Comparison of ENCODE assay signal across 2 cellular contexts in the genomic region with DNA sequence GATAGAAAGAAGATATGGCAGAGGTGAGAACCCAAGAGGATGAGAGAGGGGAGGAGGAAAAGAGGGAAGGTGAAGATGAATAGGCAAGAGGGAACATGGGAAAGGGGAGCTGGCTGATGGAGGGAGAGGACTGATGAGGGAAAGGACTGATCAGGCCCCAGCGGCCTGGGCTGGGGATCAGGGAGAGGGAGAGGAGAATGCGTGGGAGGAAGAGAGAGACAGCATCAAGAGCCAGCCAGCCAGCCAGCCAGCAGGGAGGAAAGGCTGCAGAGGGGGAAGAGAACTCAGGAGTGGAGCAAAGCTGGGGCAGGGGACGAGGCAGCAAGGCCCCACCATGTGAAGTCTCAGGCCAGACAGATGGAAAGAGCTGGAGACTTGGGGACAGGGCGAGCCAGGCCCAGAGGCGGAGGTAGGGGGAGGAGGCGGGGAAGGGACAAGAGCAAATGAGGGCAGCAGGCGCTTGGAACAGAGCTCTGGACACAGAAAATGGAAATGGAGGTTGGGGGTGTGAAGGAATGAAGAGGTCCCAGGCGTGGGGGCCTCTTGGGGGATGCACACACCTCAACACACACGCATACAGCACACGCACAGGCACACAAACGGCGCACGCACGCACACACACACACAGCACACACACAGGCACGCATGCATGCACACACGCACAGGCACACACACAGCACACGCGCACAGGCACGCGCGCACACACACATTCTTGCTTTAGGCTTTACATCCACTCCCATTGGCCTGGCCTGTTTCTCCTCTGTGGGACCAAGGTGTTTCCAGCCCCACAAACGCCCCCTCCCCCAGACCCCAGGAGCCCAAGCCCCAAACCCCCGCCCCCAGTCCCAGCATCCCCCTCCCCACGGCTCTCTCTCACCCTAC.
TF ChIP-seq lines count a peak whose summit lies in the region.

No MANE protein-coding gene starts in this region.

TF ChIP-seq in GM23338, 12 proteins besides CTCF, POLR2A, EP300 and RAD21 (continued from another document):
- TF ChIP-seq, protein P1, sequence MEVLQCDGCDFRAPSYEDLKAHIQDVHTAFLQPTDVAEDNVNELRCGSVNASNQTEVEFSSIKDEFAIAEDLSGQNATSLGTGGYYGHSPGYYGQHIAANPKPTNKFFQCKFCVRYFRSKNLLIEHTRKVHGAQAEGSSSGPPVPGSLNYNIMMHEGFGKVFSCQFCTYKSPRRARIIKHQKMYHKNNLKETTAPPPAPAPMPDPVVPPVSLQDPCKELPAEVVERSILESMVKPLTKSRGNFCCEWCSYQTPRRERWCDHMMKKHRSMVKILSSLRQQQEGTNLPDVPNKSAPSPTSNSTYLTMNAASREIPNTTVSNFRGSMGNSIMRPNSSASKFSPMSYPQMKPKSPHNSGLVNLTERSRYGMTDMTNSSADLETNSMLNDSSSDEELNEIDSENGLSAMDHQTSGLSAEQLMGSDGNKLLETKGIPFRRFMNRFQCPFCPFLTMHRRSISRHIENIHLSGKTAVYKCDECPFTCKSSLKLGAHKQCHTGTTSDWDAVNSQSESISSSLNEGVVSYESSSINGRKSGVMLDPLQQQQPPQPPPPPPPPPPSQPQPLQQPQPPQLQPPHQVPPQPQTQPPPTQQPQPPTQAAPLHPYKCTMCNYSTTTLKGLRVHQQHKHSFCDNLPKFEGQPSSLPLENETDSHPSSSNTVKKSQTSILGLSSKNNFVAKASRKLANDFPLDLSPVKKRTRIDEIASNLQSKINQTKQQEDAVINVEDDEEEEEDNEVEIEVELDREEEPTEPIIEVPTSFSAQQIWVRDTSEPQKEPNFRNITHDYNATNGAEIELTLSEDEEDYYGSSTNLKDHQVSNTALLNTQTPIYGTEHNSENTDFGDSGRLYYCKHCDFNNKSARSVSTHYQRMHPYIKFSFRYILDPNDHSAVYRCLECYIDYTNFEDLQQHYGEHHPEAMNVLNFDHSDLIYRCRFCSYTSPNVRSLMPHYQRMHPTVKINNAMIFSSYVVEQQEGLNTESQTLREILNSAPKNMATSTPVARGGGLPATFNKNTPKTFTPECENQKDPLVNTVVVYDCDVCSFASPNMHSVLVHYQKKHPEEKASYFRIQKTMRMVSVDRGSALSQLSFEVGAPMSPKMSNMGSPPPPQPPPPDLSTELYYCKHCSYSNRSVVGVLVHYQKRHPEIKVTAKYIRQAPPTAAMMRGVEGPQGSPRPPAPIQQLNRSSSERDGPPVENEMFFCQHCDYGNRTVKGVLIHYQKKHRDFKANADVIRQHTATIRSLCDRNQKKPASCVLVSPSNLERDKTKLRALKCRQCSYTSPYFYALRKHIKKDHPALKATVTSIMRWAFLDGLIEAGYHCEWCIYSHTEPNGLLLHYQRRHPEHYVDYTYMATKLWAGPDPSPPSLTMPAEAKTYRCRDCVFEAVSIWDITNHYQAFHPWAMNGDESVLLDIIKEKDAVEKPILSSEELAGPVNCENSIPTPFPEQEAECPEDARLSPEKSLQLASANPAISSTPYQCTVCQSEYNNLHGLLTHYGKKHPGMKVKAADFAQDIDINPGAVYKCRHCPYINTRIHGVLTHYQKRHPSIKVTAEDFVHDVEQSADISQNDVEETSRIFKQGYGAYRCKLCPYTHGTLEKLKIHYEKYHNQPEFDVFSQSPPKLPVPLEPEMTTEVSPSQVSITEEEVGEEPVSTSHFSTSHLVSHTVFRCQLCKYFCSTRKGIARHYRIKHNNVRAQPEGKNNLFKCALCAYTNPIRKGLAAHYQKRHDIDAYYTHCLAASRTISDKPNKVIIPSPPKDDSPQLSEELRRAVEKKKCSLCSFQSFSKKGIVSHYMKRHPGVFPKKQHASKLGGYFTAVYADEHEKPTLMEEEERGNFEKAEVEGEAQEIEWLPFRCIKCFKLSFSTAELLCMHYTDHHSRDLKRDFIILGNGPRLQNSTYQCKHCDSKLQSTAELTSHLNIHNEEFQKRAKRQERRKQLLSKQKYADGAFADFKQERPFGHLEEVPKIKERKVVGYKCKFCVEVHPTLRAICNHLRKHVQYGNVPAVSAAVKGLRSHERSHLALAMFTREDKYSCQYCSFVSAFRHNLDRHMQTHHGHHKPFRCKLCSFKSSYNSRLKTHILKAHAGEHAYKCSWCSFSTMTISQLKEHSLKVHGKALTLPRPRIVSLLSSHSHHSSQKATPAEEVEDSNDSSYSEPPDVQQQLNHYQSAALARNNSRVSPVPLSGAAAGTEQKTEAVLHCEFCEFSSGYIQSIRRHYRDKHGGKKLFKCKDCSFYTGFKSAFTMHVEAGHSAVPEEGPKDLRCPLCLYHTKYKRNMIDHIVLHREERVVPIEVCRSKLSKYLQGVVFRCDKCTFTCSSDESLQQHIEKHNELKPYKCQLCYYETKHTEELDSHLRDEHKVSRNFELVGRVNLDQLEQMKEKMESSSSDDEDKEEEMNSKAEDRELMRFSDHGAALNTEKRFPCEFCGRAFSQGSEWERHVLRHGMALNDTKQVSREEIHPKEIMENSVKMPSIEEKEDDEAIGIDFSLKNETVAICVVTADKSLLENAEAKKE (CRISPR knock-in tag; IDR thresholded peaks at IDR 0.05), result no peak
- TF ChIP-seq EZH2 (IDR thresholded peaks at IDR 0.05; ENCODE audit: low read depth, unreplicated experiment) (no peak), REST (IDR thresholded peaks at IDR 0.05; ENCODE audit: unreplicated experiment) (no peak)
- TF ChIP-seq, protein P2, sequence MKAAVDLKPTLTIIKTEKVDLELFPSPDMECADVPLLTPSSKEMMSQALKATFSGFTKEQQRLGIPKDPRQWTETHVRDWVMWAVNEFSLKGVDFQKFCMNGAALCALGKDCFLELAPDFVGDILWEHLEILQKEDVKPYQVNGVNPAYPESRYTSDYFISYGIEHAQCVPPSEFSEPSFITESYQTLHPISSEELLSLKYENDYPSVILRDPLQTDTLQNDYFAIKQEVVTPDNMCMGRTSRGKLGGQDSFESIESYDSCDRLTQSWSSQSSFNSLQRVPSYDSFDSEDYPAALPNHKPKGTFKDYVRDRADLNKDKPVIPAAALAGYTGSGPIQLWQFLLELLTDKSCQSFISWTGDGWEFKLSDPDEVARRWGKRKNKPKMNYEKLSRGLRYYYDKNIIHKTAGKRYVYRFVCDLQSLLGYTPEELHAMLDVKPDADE (IDR thresholded peaks at IDR 0.05), result no peak
TF ChIP-seq in GM23338: peak in this region for 0.

TF ChIP-seq in WTC11, 78 proteins besides CTCF, POLR2A, EP300 and RAD21 (continued from another document):
- TF ChIP-seq PREB (CRISPR knock-in tag; IDR thresholded peaks at IDR 0.05; ENCODE audit: borderline replicate concordance) (no peak), CDX4 (CRISPR knock-in tag; IDR thresholded peaks at IDR 0.05; ENCODE audit: borderline replicate concordance) (no peak), NFATC4 (CRISPR knock-in tag; IDR thresholded peaks at IDR 0.05) (no peak), CREM (CRISPR knock-in tag; IDR thresholded peaks at IDR 0.05) (no peak), ESRRA (CRISPR knock-in tag; IDR thresholded peaks at IDR 0.05; ENCODE audit: borderline replicate concordance) (no peak), MYBL2 (CRISPR knock-in tag; IDR thresholded peaks at IDR 0.05) (no peak), OVOL2 (CRISPR knock-in tag; IDR thresholded peaks at IDR 0.05; ENCODE audit: borderline replicate concordance) (no peak), EMX1 (CRISPR knock-in tag; IDR thresholded peaks at IDR 0.05) (no peak), TCF7 (CRISPR knock-in tag; IDR thresholded peaks at IDR 0.05; ENCODE audit: low read depth) (no peak), SP1 (CRISPR knock-in tag; conservative IDR thresholded peaks at IDR 0.05) (no peak), HMGXB4 (CRISPR knock-in tag; IDR thresholded peaks at IDR 0.05) (no peak)
- TF ChIP-seq, protein P3, sequence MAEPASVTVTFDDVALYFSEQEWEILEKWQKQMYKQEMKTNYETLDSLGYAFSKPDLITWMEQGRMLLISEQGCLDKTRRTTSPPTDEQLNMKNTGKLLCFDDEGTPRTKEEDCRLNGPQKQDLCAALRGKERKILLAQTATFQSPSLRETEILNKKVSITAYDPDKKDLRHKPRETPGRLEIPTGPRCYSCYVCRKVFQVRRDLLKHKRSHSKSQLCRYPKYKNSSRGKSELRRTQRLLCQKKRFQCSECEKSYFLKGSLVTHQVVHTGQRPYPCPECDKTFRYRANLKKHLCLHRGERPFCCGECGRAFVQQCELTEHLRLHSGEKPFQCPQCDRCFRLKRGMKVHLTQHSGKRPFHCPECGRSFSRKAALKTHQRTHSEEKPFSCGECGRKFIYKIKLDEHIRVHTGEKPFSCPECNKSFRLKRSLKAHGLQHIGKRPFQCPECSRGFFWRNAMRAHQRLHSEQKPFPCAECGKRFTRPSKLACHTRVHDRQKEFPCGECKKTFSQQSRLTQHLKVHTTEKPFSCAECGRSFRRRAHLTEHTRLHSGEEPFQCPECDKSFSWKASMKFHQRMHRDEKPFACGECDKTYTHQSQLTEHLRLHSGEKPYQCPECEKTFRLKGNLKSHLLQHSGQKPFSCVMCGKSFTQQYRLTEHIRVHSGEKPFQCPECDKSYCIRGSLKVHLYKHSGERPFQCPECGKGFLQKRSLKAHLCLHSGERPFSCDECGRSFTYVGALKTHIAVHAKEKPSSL (CRISPR knock-in tag; conservative IDR thresholded peaks at IDR 0.05), result no peak
- TF ChIP-seq, protein P4, sequence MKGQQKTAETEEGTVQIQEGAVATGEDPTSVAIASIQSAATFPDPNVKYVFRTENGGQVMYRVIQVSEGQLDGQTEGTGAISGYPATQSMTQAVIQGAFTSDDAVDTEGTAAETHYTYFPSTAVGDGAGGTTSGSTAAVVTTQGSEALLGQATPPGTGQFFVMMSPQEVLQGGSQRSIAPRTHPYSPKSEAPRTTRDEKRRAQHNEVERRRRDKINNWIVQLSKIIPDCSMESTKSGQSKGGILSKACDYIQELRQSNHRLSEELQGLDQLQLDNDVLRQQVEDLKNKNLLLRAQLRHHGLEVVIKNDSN (CRISPR knock-in tag; IDR thresholded peaks at IDR 0.05), result no peak
